Comparison of ENCODE assay signal across 1 cellular context in genomic region chr6:47477497-47478232, GRCh38.
A peak's percentile ranks its signal among the peaks of the same experiment; 100 is the strongest.
TF ChIP-seq lines count a peak whose summit lies in the region.

A gene with protein sequence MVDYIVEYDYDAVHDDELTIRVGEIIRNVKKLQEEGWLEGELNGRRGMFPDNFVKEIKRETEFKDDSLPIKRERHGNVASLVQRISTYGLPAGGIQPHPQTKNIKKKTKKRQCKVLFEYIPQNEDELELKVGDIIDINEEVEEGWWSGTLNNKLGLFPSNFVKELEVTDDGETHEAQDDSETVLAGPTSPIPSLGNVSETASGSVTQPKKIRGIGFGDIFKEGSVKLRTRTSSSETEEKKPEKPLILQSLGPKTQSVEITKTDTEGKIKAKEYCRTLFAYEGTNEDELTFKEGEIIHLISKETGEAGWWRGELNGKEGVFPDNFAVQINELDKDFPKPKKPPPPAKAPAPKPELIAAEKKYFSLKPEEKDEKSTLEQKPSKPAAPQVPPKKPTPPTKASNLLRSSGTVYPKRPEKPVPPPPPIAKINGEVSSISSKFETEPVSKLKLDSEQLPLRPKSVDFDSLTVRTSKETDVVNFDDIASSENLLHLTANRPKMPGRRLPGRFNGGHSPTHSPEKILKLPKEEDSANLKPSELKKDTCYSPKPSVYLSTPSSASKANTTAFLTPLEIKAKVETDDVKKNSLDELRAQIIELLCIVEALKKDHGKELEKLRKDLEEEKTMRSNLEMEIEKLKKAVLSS (plus strand): TSS chr6:47477789. CDS start chr6:47478245, 456 bp downstream.

TF ChIP-seq in HEK293, 187 proteins besides CTCF, POLR2A, EP300 and RAD21 (continued from another document and continues in another):
- TF ChIP-seq, protein P1, sequence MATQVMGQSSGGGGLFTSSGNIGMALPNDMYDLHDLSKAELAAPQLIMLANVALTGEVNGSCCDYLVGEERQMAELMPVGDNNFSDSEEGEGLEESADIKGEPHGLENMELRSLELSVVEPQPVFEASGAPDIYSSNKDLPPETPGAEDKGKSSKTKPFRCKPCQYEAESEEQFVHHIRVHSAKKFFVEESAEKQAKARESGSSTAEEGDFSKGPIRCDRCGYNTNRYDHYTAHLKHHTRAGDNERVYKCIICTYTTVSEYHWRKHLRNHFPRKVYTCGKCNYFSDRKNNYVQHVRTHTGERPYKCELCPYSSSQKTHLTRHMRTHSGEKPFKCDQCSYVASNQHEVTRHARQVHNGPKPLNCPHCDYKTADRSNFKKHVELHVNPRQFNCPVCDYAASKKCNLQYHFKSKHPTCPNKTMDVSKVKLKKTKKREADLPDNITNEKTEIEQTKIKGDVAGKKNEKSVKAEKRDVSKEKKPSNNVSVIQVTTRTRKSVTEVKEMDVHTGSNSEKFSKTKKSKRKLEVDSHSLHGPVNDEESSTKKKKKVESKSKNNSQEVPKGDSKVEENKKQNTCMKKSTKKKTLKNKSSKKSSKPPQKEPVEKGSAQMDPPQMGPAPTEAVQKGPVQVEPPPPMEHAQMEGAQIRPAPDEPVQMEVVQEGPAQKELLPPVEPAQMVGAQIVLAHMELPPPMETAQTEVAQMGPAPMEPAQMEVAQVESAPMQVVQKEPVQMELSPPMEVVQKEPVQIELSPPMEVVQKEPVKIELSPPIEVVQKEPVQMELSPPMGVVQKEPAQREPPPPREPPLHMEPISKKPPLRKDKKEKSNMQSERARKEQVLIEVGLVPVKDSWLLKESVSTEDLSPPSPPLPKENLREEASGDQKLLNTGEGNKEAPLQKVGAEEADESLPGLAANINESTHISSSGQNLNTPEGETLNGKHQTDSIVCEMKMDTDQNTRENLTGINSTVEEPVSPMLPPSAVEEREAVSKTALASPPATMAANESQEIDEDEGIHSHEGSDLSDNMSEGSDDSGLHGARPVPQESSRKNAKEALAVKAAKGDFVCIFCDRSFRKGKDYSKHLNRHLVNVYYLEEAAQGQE (tag by site-specific recombination; IDR thresholded peaks at IDR 0.05) = no peak
- no peak for TF ChIP-seq ELK4 (IDR thresholded peaks at IDR 0.05; ENCODE audit: borderline replicate concordance, low read depth, low read length)
- TF ChIP-seq ZNF37A (tag by site-specific recombination; IDR thresholded peaks at IDR 0.05) = no peak
- TF ChIP-seq ZBTB20 (tag by site-specific recombination; IDR thresholded peaks at IDR 0.05) = no peak
- peak; percentile 80 for TF ChIP-seq SP2 (tag by site-specific recombination; IDR thresholded peaks at IDR 0.05)
- TF ChIP-seq, protein P2, sequence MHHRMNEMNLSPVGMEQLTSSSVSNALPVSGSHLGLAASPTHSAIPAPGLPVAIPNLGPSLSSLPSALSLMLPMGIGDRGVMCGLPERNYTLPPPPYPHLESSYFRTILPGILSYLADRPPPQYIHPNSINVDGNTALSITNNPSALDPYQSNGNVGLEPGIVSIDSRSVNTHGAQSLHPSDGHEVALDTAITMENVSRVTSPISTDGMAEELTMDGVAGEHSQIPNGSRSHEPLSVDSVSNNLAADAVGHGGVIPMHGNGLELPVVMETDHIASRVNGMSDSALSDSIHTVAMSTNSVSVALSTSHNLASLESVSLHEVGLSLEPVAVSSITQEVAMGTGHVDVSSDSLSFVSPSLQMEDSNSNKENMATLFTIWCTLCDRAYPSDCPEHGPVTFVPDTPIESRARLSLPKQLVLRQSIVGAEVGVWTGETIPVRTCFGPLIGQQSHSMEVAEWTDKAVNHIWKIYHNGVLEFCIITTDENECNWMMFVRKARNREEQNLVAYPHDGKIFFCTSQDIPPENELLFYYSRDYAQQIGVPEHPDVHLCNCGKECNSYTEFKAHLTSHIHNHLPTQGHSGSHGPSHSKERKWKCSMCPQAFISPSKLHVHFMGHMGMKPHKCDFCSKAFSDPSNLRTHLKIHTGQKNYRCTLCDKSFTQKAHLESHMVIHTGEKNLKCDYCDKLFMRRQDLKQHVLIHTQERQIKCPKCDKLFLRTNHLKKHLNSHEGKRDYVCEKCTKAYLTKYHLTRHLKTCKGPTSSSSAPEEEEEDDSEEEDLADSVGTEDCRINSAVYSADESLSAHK (tag by site-specific recombination; IDR thresholded peaks at IDR 0.05) = peak; percentile 36; the same call in 1 of the 2 replicates
- 0 out of 2 replicates have a peak, but pooled peaks have one; percentile 9 for TF ChIP-seq ZNF843 (tag by site-specific recombination; IDR thresholded peaks at IDR 0.05)
- no peak for TF ChIP-seq ZNF621 (tag by site-specific recombination; IDR thresholded peaks at IDR 0.05)
- TF ChIP-seq ZNF571 (tag by site-specific recombination; IDR thresholded peaks at IDR 0.05) = no peak
- peak; percentile 88; the same call in 1 of the 2 replicates for TF ChIP-seq ZIC2 (tag by site-specific recombination; IDR thresholded peaks at IDR 0.05)
- TF ChIP-seq ZNF623 (tag by site-specific recombination; IDR thresholded peaks at IDR 0.05) = 0 out of 2 replicates have a peak, but pooled peaks have one; percentile 2
- TF ChIP-seq ZNF776 (tag by site-specific recombination; IDR thresholded peaks at IDR 0.05; ENCODE audit: borderline replicate concordance) = no peak
- TF ChIP-seq ZNF132 (tag by site-specific recombination; IDR thresholded peaks at IDR 0.05; ENCODE audit: borderline replicate concordance) = no peak
- TF ChIP-seq, protein P3, sequence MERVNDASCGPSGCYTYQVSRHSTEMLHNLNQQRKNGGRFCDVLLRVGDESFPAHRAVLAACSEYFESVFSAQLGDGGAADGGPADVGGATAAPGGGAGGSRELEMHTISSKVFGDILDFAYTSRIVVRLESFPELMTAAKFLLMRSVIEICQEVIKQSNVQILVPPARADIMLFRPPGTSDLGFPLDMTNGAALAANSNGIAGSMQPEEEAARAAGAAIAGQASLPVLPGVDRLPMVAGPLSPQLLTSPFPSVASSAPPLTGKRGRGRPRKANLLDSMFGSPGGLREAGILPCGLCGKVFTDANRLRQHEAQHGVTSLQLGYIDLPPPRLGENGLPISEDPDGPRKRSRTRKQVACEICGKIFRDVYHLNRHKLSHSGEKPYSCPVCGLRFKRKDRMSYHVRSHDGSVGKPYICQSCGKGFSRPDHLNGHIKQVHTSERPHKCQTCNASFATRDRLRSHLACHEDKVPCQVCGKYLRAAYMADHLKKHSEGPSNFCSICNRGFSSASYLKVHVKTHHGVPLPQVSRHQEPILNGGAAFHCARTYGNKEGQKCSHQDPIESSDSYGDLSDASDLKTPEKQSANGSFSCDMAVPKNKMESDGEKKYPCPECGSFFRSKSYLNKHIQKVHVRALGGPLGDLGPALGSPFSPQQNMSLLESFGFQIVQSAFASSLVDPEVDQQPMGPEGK (tag by site-specific recombination; IDR thresholded peaks at IDR 0.05) = peak; percentile 90
- peak; percentile 24; the same call in 1 of the 2 replicates for TF ChIP-seq ZFP37 (tag by site-specific recombination; IDR thresholded peaks at IDR 0.05)
- no peak for TF ChIP-seq ZNF24 (tag by site-specific recombination; IDR thresholded peaks at IDR 0.05)
- TF ChIP-seq ZNF792 (tag by site-specific recombination; IDR thresholded peaks at IDR 0.05) = no peak
- TF ChIP-seq ZNF184 (tag by site-specific recombination; IDR thresholded peaks at IDR 0.05) = no peak
- peak; percentile 97 for TF ChIP-seq ZNF629 (tag by site-specific recombination; IDR thresholded peaks at IDR 0.05)
- no peak for TF ChIP-seq ZNF112 (tag by site-specific recombination; IDR thresholded peaks at IDR 0.05)
- TF ChIP-seq, protein P4, sequence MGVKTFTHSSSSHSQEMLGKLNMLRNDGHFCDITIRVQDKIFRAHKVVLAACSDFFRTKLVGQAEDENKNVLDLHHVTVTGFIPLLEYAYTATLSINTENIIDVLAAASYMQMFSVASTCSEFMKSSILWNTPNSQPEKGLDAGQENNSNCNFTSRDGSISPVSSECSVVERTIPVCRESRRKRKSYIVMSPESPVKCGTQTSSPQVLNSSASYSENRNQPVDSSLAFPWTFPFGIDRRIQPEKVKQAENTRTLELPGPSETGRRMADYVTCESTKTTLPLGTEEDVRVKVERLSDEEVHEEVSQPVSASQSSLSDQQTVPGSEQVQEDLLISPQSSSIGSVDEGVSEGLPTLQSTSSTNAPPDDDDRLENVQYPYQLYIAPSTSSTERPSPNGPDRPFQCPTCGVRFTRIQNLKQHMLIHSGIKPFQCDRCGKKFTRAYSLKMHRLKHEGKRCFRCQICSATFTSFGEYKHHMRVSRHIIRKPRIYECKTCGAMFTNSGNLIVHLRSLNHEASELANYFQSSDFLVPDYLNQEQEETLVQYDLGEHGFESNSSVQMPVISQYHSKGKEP (tag by site-specific recombination; IDR thresholded peaks at IDR 0.05) = peak; percentile 10; the same call in 1 of the 2 replicates
- TF ChIP-seq, protein P5, sequence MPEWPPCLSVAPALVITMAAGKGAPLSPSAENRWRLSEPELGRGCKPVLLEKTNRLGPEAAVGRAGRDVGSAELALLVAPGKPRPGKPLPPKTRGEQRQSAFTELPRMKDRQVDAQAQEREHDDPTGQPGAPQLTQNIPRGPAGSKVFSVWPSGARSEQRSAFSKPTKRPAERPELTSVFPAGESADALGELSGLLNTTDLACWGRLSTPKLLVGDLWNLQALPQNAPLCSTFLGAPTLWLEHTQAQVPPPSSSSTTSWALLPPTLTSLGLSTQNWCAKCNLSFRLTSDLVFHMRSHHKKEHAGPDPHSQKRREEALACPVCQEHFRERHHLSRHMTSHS (tag by site-specific recombination; IDR thresholded peaks at IDR 0.05) = no peak
- no peak for TF ChIP-seq ZNF707 (tag by site-specific recombination; IDR thresholded peaks at IDR 0.05)
- TF ChIP-seq, protein P6, sequence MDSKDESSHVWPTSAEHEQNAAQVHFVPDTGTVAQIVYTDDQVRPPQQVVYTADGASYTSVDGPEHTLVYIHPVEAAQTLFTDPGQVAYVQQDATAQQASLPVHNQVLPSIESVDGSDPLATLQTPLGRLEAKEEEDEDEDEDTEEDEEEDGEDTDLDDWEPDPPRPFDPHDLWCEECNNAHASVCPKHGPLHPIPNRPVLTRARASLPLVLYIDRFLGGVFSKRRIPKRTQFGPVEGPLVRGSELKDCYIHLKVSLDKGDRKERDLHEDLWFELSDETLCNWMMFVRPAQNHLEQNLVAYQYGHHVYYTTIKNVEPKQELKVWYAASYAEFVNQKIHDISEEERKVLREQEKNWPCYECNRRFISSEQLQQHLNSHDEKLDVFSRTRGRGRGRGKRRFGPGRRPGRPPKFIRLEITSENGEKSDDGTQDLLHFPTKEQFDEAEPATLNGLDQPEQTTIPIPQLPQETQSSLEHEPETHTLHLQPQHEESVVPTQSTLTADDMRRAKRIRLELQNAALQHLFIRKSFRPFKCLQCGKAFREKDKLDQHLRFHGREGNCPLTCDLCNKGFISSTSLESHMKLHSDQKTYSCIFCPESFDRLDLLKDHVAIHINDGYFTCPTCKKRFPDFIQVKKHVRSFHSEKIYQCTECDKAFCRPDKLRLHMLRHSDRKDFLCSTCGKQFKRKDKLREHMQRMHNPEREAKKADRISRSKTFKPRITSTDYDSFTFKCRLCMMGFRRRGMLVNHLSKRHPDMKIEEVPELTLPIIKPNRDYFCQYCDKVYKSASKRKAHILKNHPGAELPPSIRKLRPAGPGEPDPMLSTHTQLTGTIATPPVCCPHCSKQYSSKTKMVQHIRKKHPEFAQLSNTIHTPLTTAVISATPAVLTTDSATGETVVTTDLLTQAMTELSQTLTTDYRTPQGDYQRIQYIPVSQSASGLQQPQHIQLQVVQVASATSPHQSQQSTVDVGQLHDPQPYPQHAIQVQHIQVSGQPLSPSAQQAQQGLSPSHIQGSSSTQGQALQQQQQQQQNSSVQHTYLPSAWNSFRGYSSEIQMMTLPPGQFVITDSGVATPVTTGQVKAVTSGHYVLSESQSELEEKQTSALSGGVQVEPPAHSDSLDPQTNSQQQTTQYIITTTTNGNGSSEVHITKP (tag by site-specific recombination; IDR thresholded peaks at IDR 0.05) = peak; percentile 31; the same call in 1 of the 2 replicates
- TF ChIP-seq ZNF394 (tag by site-specific recombination; IDR thresholded peaks at IDR 0.05; ENCODE audit: borderline replicate concordance) = peak; percentile 69
- TF ChIP-seq, protein P7, sequence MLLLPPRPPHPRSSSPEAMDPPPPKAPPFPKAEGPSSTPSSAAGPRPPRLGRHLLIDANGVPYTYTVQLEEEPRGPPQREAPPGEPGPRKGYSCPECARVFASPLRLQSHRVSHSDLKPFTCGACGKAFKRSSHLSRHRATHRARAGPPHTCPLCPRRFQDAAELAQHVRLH (tag by site-specific recombination; IDR thresholded peaks at IDR 0.05) = 0 out of 2 replicates have a peak, but pooled peaks have one; percentile 7
- peak; percentile 84 for TF ChIP-seq ZFP69B (tag by site-specific recombination; IDR thresholded peaks at IDR 0.05)
- TF ChIP-seq ZNF529 (tag by site-specific recombination; IDR thresholded peaks at IDR 0.05; ENCODE audit: insufficient replicate concordance) = no peak
- TF ChIP-seq KLF16 (tag by site-specific recombination; IDR thresholded peaks at IDR 0.05) = peak; percentile 77; the same call in 1 of the 2 replicates
- no peak for TF ChIP-seq ZNF654 (tag by site-specific recombination; IDR thresholded peaks at IDR 0.05; ENCODE audit: low read depth)
- no peak for TF ChIP-seq ZFP3 (tag by site-specific recombination; IDR thresholded peaks at IDR 0.05; ENCODE audit: low read depth)
- no peak for TF ChIP-seq ZNF548 (tag by site-specific recombination; IDR thresholded peaks at IDR 0.05)
- TF ChIP-seq ZNF350 (tag by site-specific recombination; IDR thresholded peaks at IDR 0.05) = no peak
- no peak for TF ChIP-seq ZBTB48 (tag by site-specific recombination; IDR thresholded peaks at IDR 0.05)
- peak; percentile 99 for TF ChIP-seq ZEB2 (tag by site-specific recombination; IDR thresholded peaks at IDR 0.05)
- TF ChIP-seq PRDM1 (tag by site-specific recombination; IDR thresholded peaks at IDR 0.05) = no peak; the same call in 1 of the 2 replicates
- peak; percentile 90 for TF ChIP-seq ZBTB26 (tag by site-specific recombination; optimal IDR thresholded peaks at IDR 0.05)
- TF ChIP-seq ZNF146 (tag by site-specific recombination; IDR thresholded peaks at IDR 0.05) = peak; percentile 23
- no peak for TF ChIP-seq ZNF416 (tag by site-specific recombination; IDR thresholded peaks at IDR 0.05)
- no peak for TF ChIP-seq ZNF521 (tag by site-specific recombination; IDR thresholded peaks at IDR 0.05)
- TF ChIP-seq ZNF626 (tag by site-specific recombination; IDR thresholded peaks at IDR 0.05) = no peak
- TF ChIP-seq FEZF1 (tag by site-specific recombination; IDR thresholded peaks at IDR 0.05) = no peak
- TF ChIP-seq BCL11A (tag by site-specific recombination; IDR thresholded peaks at IDR 0.05; ENCODE audit: low read depth) = no peak
- no peak for TF ChIP-seq EGR2 (tag by site-specific recombination; IDR thresholded peaks at IDR 0.05; ENCODE audit: low read depth)
- no peak for TF ChIP-seq ZNF48 (tag by site-specific recombination; IDR thresholded peaks at IDR 0.05)
- TF ChIP-seq ZNF473 (tag by site-specific recombination; IDR thresholded peaks at IDR 0.05) = no peak
